18 cellular contexts compared by ENCODE assay signal in genomic region chr13:34721631-34722144, GRCh38.
"Had no signal": no experiment of that assay in that cellular context is flagged by ENCODE, and none has a peak within 500 bp of the region (broad histone marks: within the 10 kb centered on the region; RNA-seq: fewer than 3 reads in every experiment).

No MANE protein-coding gene starts in this region.

- FAIRE-seq: astrocyte, keratinocyte had no signal

- H3K9me3 Mint-ChIP-seq: activated CD8-positive, alpha-beta T cell treated with anti-CD3 and anti-CD28 coated beads for 36 hours; activated T-cell treated with anti-CD3 and anti-CD28 coated beads, Interleukin-2, amount 50 U/mL, for 4 hours had no signal

- H3K4me3 Mint-ChIP-seq: activated B cell treated with CpG ODN at 0.5 μM for 24 hours; activated CD8-positive, alpha-beta T cell treated with anti-CD3 and anti-CD28 coated beads for 36 hours; activated T-cell treated with anti-CD3 and anti-CD28 coated beads, Interleukin-2, amount 50 U/mL, for 4 hours; naive thymus-derived CD4-positive, alpha-beta T cell had no signal

- DNase-seq: activated B cell treated with CpG ODN at 0.5 μM for 24 hours; activated CD4-positive, alpha-beta T cell treated with anti-CD3 and anti-CD28 coated beads for 48 hours; activated CD8-positive, alpha-beta T cell treated with anti-CD3 and anti-CD28 coated beads for 36 hours; activated effector memory CD4-positive, alpha-beta T cell treated with Interleukin-2 at 50 U/mL for 16 hours; activated naive CD4-positive, alpha-beta T cell treated with anti-CD3 and anti-CD28 coated beads, Interleukin-2, amount 50 U/mL, for 16 hours; activated T-cell treated with anti-CD3 and anti-CD28 coated beads, Interleukin-2, amount 50 U/mL, for 4 hours; colonic mucosa; left lung; mucosa of descending colon; naive thymus-derived CD4-positive, alpha-beta T cell; nucleus accumbens; right cardiac atrium; stimulated activated CD4-positive, alpha-beta T cell treated with anti-CD3 and anti-CD28 coated beads, Interleukin-4, amount 100 ng/mL, for 4 hours; stimulated activated CD8-positive, alpha-beta memory T cell treated with anti-CD3 and anti-CD28 coated beads, Interleukin-4, amount 100 ng/mL, for 48 hours; stimulated activated naive CD8-positive, alpha-beta T cell treated with anti-CD3 and anti-CD28 coated beads, Interleukin-15, Interleukin-2, amounts not matched to agents 100 U/mL and 50 U/mL, for 24 hours; transverse colon had no signal

- H3K4me1 Mint-ChIP-seq: activated B cell treated with CpG ODN at 0.5 μM for 24 hours; naive thymus-derived CD4-positive, alpha-beta T cell had no signal

- H3K27ac Mint-ChIP-seq: activated B cell treated with CpG ODN at 0.5 μM for 24 hours; activated CD8-positive, alpha-beta T cell treated with anti-CD3 and anti-CD28 coated beads for 36 hours; naive thymus-derived CD4-positive, alpha-beta T cell had no signal

- H3K36me3 Mint-ChIP-seq: naive thymus-derived CD4-positive, alpha-beta T cell had no signal

- H3K27me3 Mint-ChIP-seq: activated B cell treated with CpG ODN at 0.5 μM for 24 hours; activated CD8-positive, alpha-beta T cell treated with anti-CD3 and anti-CD28 coated beads for 36 hours had no signal
